15 cellular contexts compared by ENCODE assay signal in genomic region chr20:47346172-47346571, GRCh38. TPM values are rescaled to one million over a fixed set of nuclear protein-coding genes. Genes with fewer than 3 reads are reported as not detected.
DNase-seq lines count a peak whose midpoint lies in the region; ATAC-seq and TF ChIP-seq lines count a peak whose summit lies in the region.
"Had no signal": no experiment of that assay in that cellular context is flagged by ENCODE, and none has a peak within 500 bp of the region (broad histone marks: within the 10 kb centered on the region; RNA-seq: fewer than 3 reads in every experiment).

No MANE protein-coding gene starts in this region.

- no peaks in the 10 kb centered on the region for H3K9me3 Mint-ChIP-seq in activated CD8-positive, alpha-beta T cell treated with anti-CD3 and anti-CD28 coated beads, Interleukin-2, amount 10 ng/mL, durations not matched to agents 7 days and 5 days (ENCODE audit: insufficient read depth)
- H3K9me3 Mint-ChIP-seq in immature natural killer cell = no peaks in the 10 kb centered on the region

- H3K36me3 ChIP-seq in Peyer's patch = peaks cover 0 to 22% (median 0%) of the 10 kb centered on the region in 3 donors

- no peak for TF ChIP-seq POLR2A in Peyer's patch (IDR thresholded peaks at IDR 0.05)

- no peaks in the 10 kb centered on the region for H3K9me3 ChIP-seq in Peyer's patch

- no peak overlapping the region for H3K4me3 ChIP-seq in Peyer's patch
- H3K4me3 ChIP-seq: hepatocyte had no signal

- TF ChIP-seq CTCF in subcutaneous adipose tissue (IDR thresholded peaks at IDR 0.05; ENCODE audit: low read depth) (peak; percentile 80), Peyer's patch (IDR thresholded peaks at IDR 0.05) (no peak)

- H3K27ac Mint-ChIP-seq in activated CD8-positive, alpha-beta T cell treated with anti-CD3 and anti-CD28 coated beads, Interleukin-2, amount 10 ng/mL, durations not matched to agents 7 days and 5 days = peak overlapping the region; percentile 72
- H3K27ac Mint-ChIP-seq in immature natural killer cell = peak overlapping the region in 4 of 6 donors; percentile 36 to 68 (median 50)

- H3K4me1 Mint-ChIP-seq in activated CD8-positive, alpha-beta T cell treated with anti-CD3 and anti-CD28 coated beads, Interleukin-2, amount 10 ng/mL, durations not matched to agents 7 days and 5 days (ENCODE audit: low read depth) = peaks cover 27% of the 10 kb centered on the region
- peaks cover 28 to 32% of the 10 kb centered on the region in 2 donors for H3K4me1 Mint-ChIP-seq in immature natural killer cell

- H3K27me3 ChIP-seq in Peyer's patch = no peaks in the 10 kb centered on the region
- H3K27me3 ChIP-seq: hepatocyte had no signal

- CTCF ChIA-PET in activated CD8-positive, alpha-beta T cell treated with anti-CD3 and anti-CD28 coated beads, Interleukin-2, amount 10 ng/mL, durations not matched to agents 7 days and 5 days (lab: Charles Lee) = interaction anchor here (1.1 to 16.3 kb wide), 3 partner anchors 13 to 73 kb away, joined by 3 to 206 read pairs (median 4); no protein-coding TSS in a partner anchor

- H3K4me3 Mint-ChIP-seq in activated CD8-positive, alpha-beta T cell treated with anti-CD3 and anti-CD28 coated beads, Interleukin-2, amount 10 ng/mL, durations not matched to agents 7 days and 5 days = no peak overlapping the region
- no peak overlapping the region for H3K4me3 Mint-ChIP-seq in immature natural killer cell

- POLR2A ChIA-PET in activated CD8-positive, alpha-beta T cell treated with anti-CD3 and anti-CD28 coated beads, Interleukin-2, amount 10 ng/mL, durations not matched to agents 7 days and 5 days (lab: Charles Lee) = interaction anchor here (1.2 kb wide), 1 partner anchor 10 kb away, joined by 6 read pairs; the partner anchor contains the start of gene ZMYND8

- H3K36me3 Mint-ChIP-seq in activated CD8-positive, alpha-beta T cell treated with anti-CD3 and anti-CD28 coated beads, Interleukin-2, amount 10 ng/mL, durations not matched to agents 7 days and 5 days (ENCODE audit: low read depth) = peaks cover 39% of the 10 kb centered on the region
- peaks cover 8 to 24% (median 14%) of the 10 kb centered on the region in 3 donors for H3K36me3 Mint-ChIP-seq in immature natural killer cell

- peaks cover 0 to 41% (median 20%) of the 10 kb centered on the region in 4 donors for H3K4me1 ChIP-seq in Peyer's patch

- DNase-seq in activated CD8-positive, alpha-beta memory T cell treated with anti-CD3 and anti-CD28 coated beads, Interleukin-2, amount 50 U/mL, for 4 hours = peak; percentile 26
- DNase-seq in activated CD8-positive, alpha-beta memory T cell treated with anti-CD3 and anti-CD28 coated beads for 24 hours = no peak
- DNase-seq in activated CD8-positive, alpha-beta T cell treated with anti-CD3 and anti-CD28 coated beads, Interleukin-2, amount 10 ng/mL, durations not matched to agents 7 days and 5 days = no peak
- DNase-seq in immature natural killer cell (no peak), NCI-H2029 (lab: John Stamatoyannopoulos, UW) (no peak), Peyer's patch (no peak)
- DNase-seq in stimulated activated CD4-positive, alpha-beta T cell treated with anti-CD3 and anti-CD28 coated beads, Interleukin-2, amount 100 ng/mL, for 48 hours = no peak
- DNase-seq: activated CD4-positive, alpha-beta T cell treated with anti-CD3 and anti-CD28 coated beads for 1 hour; aorta; DMS153; NCI-H146; NCI-H748 treated with DMSO at 0.1 percent for 48 hours; stimulated activated CD4-positive, alpha-beta T cell treated with anti-CD3 and anti-CD28 coated beads, Interleukin-4, amount 100 ng/mL, for 1 hour had no signal

- ATAC-seq in activated CD8-positive, alpha-beta T cell treated with anti-CD3 and anti-CD28 coated beads, Interleukin-2, amount 10 ng/mL, durations not matched to agents 7 days and 5 days = peak; percentile 53

- no peaks in the 10 kb centered on the region for H3K27me3 Mint-ChIP-seq in activated CD8-positive, alpha-beta T cell treated with anti-CD3 and anti-CD28 coated beads, Interleukin-2, amount 10 ng/mL, durations not matched to agents 7 days and 5 days (ENCODE audit: low read depth)
- H3K27me3 Mint-ChIP-seq in immature natural killer cell (ENCODE audit: low read depth in 3 of 3) = peaks cover 0 to 1% (median 0%) of the 10 kb centered on the region in 3 donors

- H3K27ac ChIP-seq in Peyer's patch = no peak overlapping the region

RNA-seq across cellular contexts. Expression of gene ZMYND8, which starts 10.3 kb away (rescaled TPM):
- 10 to 100 TPM; 44.3 to 44.7 TPM for total RNA-seq in activated CD8-positive, alpha-beta T cell treated with anti-CD3 and anti-CD28 coated beads, Interleukin-2, amount 10 ng/mL, durations not matched to agents 7 days and 5 days
- 10 to 100 TPM in 1 of 3 donors, 1 to 10 TPM in 2; 3.4 to 16.9 (median 5.1) TPM for polyA plus RNA-seq in immature natural killer cell
- total RNA-seq in subcutaneous adipose tissue (10 to 100 TPM; 33.3 to 46.7 (median 39.2) TPM), Peyer's patch (100 to 1,000 TPM in 1 of 4 donors, 10 to 100 TPM in 3; 51.3 to 106 (median 94.0) TPM)
